In the genomic region with DNA sequence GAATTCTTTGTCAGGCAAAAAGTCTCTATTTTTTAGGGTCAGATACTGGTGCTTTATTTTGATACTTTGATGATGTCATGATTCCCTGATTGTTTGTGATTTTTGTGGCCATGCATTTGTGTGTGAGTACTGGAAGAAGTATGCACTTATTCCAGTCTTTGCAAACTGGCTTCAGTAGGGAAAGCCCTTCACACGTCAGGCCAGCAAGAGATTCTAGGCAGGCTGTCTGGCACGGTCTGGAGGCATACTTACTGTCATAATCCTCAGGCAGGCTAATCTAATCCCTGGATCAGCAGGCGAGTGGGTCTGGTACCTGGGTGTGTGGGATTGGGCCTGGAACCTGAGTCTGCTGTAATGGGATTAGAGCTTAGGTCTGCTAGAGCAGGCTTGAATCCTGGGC, we compare ENCODE assay signal across 19 cellular contexts.
DNase-seq lines count a peak whose midpoint lies in the region; ATAC-seq and TF ChIP-seq lines count a peak whose summit lies in the region.
"Had no signal": no experiment of that assay in that cellular context is flagged by ENCODE, and none has a peak within 500 bp of the region (broad histone marks: within the 10 kb centered on the region; RNA-seq: fewer than 3 reads in every experiment).

No MANE protein-coding gene starts in this region.

- H3K36me3 Mint-ChIP-seq in T-helper 17 cell (ENCODE audit: low read depth): no peaks in the 10 kb centered on the region

- no peak for TF ChIP-seq POLR2A in body of pancreas (IDR thresholded peaks at IDR 0.05)

- DNase-seq in Daoy (ENCODE audit: low read depth): peak; percentile 61
- peak; percentile 39 for DNase-seq in MG63
- peak; percentile 11 for DNase-seq in epithelial cell of esophagus (ENCODE audit: low read depth)
- DNase-seq in non-pigmented ciliary epithelial cell (ENCODE audit: low read depth): peak; percentile 47
- DNase-seq in GM13977 (ENCODE audit: low spot score): no peak
- no peak for DNase-seq in T-helper 17 cell
- DNase-seq in body of pancreas: no peak
- DNase-seq: activated CD4-positive, alpha-beta memory T cell treated with anti-CD3 and anti-CD28 coated beads, Interleukin-2, amount 10 ng/mL, durations not matched to agents 7 days and 5 days; activated naive CD4-positive, alpha-beta T cell treated with anti-CD3 and anti-CD28 coated beads, Interleukin-2, amount 50 U/mL, for 16 hours; activated T-cell treated with anti-CD3 and anti-CD28 coated beads for 4 hours; colonic mucosa; DMS79 treated with DMSO at 0.1 percent for 48 hours; NCI-H1417; occipital lobe; Peyer's patch; SK-N-SH; stimulated activated CD4-positive, alpha-beta T cell treated with anti-CD3 and anti-CD28 coated beads, Interleukin-12 subunit alpha, Interleukin-12 subunit beta, amount 100 ng/mL, for 4 hours; upper lobe of right lung had no signal

- H3K9me3 ChIP-seq in MG63 (no peaks in the 10 kb centered on the region), T-helper 17 cell (ENCODE audit: control insufficient read depth, low read length, poor library complexity, severe bottlenecking) (no peaks in the 10 kb centered on the region), body of pancreas (no peaks in the 10 kb centered on the region)
- H3K9me3 ChIP-seq: colonic mucosa, Peyer's patch, SK-N-SH, upper lobe of right lung had no signal

- H3K4me3 Mint-ChIP-seq in T-helper 17 cell: no peak overlapping the region
- H3K4me3 Mint-ChIP-seq: activated CD4-positive, alpha-beta memory T cell treated with anti-CD3 and anti-CD28 coated beads, Interleukin-2, amount 10 ng/mL, durations not matched to agents 7 days and 5 days had no signal

- no peak for TF ChIP-seq CTCF in epithelial cell of esophagus (IDR thresholded peaks at IDR 0.05; ENCODE audit: insufficient read depth, low read depth, low read length, missing control alignments)
- TF ChIP-seq CTCF in GM13977 (IDR thresholded peaks at IDR 0.05; ENCODE audit: extremely low read depth, insufficient read depth, missing control alignments): no peak
- no peak for TF ChIP-seq CTCF in body of pancreas (IDR thresholded peaks at IDR 0.05)

- H3K36me3 ChIP-seq in MG63: no peaks in the 10 kb centered on the region
- H3K36me3 ChIP-seq in body of pancreas (replicated peaks in 1 of 2; ENCODE audit: insufficient read depth in 1 of 2, low read depth in 2 of 2): no peaks in the 10 kb centered on the region
- H3K36me3 ChIP-seq: colonic mucosa, Peyer's patch, upper lobe of right lung had no signal

- in situ Hi-C loops in GM13977 (cut with MboI; ENCODE audit: low pct_unique_long_range_greater_than_20kb, low sequenced_read_pairs, unreplicated experiment): no loop called here

- H3K27me3 Mint-ChIP-seq in T-helper 17 cell: no peaks in the 10 kb centered on the region
- H3K27me3 Mint-ChIP-seq: activated CD4-positive, alpha-beta memory T cell treated with anti-CD3 and anti-CD28 coated beads, Interleukin-2, amount 10 ng/mL, durations not matched to agents 7 days and 5 days had no signal

- no peak for ATAC-seq in GM21717 (IDR thresholded peaks at IDR 0.05; ENCODE audit: unreplicated experiment)
- ATAC-seq in T-helper 17 cell: no peak
- ATAC-seq in body of pancreas: no peak
- ATAC-seq: upper lobe of right lung had no signal

- no peak overlapping the region for H3K27ac ChIP-seq in body of pancreas
- H3K27ac ChIP-seq: colonic mucosa, Peyer's patch, upper lobe of right lung had no signal

- H3K27me3 ChIP-seq in MG63: no peaks in the 10 kb centered on the region
- H3K27me3 ChIP-seq in body of pancreas: no peaks in the 10 kb centered on the region
- H3K27me3 ChIP-seq: colonic mucosa, Peyer's patch, upper lobe of right lung had no signal

- intact Hi-C loops in body of pancreas (cut with DNase I): no loop called here

- no peak overlapping the region for H3K27ac Mint-ChIP-seq in T-helper 17 cell
- H3K27ac Mint-ChIP-seq: activated CD4-positive, alpha-beta memory T cell treated with anti-CD3 and anti-CD28 coated beads, Interleukin-2, amount 10 ng/mL, durations not matched to agents 7 days and 5 days had no signal

- no peaks in the 10 kb centered on the region for H3K4me1 Mint-ChIP-seq in T-helper 17 cell
- H3K4me1 Mint-ChIP-seq: activated CD4-positive, alpha-beta memory T cell treated with anti-CD3 and anti-CD28 coated beads, Interleukin-2, amount 10 ng/mL, durations not matched to agents 7 days and 5 days had no signal

- no peaks in the 10 kb centered on the region for H3K4me1 ChIP-seq in body of pancreas
- H3K4me1 ChIP-seq: colonic mucosa, Peyer's patch, upper lobe of right lung had no signal

- 55 to 77% methylated on average over 3 of the region's 3 CpGs for WGBS in body of pancreas, 2 donors

- no peak overlapping the region for H3K4me3 ChIP-seq in MG63
- H3K4me3 ChIP-seq in epithelial cell of esophagus (ENCODE audit: low read length): no peak overlapping the region
- H3K4me3 ChIP-seq in body of pancreas: no peak overlapping the region
- H3K4me3 ChIP-seq: colonic mucosa, Peyer's patch, upper lobe of right lung had no signal

Comparison
In these comparisons a context has a peak if more than half of its experiments do, and no peak if none do; other contexts are left out.
1. DNase-seq: peak in Daoy (single experiment), MG63 (single experiment), epithelial cell of esophagus (single experiment) and non-pigmented ciliary epithelial cell (single experiment); none in GM13977 (single experiment), T-helper 17 cell (0 of 3) and body of pancreas (0 of 4).